ENCODE assay signal across 1 cellular context in the genomic region with DNA sequence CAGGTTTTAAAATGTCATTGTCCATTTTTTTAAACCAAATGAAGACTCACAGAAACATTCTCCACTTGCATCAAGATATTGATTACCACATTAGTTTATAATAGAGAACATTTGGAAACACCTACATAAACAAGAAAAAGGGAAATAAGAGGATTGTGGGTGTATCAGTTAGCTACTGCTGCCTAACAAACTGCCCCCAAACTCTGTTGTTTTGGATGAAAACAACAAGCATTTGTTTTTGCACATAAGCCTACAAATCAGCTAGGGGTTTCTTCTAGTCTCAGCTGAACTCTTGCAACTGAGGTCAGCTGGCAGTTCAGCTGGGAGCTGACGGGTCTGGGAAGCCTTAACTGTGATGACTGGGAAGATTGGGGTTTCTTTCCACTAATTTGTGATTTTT.
TF ChIP-seq lines count a peak whose summit lies in the region.

No MANE protein-coding gene starts in this region.

TF ChIP-seq in WTC11, 78 proteins besides CTCF, POLR2A, EP300 and RAD21 (continued from another document):
- TF ChIP-seq, protein P1, sequence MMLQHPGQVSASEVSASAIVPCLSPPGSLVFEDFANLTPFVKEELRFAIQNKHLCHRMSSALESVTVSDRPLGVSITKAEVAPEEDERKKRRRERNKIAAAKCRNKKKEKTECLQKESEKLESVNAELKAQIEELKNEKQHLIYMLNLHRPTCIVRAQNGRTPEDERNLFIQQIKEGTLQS (CRISPR knock-in tag; conservative IDR thresholded peaks at IDR 0.05), result no peak
- TF ChIP-seq, protein P2, sequence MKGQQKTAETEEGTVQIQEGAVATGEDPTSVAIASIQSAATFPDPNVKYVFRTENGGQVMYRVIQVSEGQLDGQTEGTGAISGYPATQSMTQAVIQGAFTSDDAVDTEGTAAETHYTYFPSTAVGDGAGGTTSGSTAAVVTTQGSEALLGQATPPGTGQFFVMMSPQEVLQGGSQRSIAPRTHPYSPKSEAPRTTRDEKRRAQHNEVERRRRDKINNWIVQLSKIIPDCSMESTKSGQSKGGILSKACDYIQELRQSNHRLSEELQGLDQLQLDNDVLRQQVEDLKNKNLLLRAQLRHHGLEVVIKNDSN (CRISPR knock-in tag; IDR thresholded peaks at IDR 0.05), result no peak
- TF ChIP-seq, protein P3, sequence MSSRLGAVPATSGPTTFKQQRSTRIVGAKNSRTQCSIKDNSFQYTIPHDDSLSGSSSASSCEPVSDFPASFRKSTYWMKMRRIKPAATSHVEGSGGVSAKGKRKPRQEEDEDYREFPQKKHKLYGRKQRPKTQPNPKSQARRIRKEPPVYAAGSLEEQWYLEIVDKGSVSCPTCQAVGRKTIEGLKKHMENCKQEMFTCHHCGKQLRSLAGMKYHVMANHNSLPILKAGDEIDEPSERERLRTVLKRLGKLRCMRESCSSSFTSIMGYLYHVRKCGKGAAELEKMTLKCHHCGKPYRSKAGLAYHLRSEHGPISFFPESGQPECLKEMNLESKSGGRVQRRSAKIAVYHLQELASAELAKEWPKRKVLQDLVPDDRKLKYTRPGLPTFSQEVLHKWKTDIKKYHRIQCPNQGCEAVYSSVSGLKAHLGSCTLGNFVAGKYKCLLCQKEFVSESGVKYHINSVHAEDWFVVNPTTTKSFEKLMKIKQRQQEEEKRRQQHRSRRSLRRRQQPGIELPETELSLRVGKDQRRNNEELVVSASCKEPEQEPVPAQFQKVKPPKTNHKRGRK (CRISPR knock-in tag; IDR thresholded peaks at IDR 0.05; ENCODE audit: borderline replicate concordance), result no peak
- TF ChIP-seq, protein P4, sequence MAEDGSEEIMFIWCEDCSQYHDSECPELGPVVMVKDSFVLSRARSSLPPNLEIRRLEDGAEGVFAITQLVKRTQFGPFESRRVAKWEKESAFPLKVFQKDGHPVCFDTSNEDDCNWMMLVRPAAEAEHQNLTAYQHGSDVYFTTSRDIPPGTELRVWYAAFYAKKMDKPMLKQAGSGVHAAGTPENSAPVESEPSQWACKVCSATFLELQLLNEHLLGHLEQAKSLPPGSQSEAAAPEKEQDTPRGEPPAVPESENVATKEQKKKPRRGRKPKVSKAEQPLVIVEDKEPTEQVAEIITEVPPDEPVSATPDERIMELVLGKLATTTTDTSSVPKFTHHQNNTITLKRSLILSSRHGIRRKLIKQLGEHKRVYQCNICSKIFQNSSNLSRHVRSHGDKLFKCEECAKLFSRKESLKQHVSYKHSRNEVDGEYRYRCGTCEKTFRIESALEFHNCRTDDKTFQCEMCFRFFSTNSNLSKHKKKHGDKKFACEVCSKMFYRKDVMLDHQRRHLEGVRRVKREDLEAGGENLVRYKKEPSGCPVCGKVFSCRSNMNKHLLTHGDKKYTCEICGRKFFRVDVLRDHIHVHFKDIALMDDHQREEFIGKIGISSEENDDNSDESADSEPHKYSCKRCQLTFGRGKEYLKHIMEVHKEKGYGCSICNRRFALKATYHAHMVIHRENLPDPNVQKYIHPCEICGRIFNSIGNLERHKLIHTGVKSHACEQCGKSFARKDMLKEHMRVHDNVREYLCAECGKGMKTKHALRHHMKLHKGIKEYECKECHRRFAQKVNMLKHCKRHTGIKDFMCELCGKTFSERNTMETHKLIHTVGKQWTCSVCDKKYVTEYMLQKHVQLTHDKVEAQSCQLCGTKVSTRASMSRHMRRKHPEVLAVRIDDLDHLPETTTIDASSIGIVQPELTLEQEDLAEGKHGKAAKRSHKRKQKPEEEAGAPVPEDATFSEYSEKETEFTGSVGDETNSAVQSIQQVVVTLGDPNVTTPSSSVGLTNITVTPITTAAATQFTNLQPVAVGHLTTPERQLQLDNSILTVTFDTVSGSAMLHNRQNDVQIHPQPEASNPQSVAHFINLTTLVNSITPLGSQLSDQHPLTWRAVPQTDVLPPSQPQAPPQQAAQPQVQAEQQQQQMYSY (CRISPR knock-in tag; IDR thresholded peaks at IDR 0.05), result no peak
- TF ChIP-seq, protein P5, sequence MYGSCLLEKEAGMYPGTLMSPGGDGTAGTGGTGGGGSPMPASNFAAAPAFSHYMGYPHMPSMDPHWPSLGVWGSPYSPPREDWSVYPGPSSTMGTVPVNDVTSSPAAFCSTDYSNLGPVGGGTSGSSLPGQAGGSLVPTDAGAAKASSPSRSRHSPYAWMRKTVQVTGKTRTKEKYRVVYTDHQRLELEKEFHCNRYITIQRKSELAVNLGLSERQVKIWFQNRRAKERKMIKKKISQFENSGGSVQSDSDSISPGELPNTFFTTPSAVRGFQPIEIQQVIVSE (CRISPR knock-in tag; IDR thresholded peaks at IDR 0.05; ENCODE audit: borderline replicate concordance), result no peak
- TF ChIP-seq, protein P6, sequence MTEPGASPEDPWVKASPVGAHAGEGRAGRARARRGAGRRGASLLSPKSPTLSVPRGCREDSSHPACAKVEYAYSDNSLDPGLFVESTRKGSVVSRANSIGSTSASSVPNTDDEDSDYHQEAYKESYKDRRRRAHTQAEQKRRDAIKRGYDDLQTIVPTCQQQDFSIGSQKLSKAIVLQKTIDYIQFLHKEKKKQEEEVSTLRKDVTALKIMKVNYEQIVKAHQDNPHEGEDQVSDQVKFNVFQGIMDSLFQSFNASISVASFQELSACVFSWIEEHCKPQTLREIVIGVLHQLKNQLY (CRISPR knock-in tag; IDR thresholded peaks at IDR 0.05), result no peak
- TF ChIP-seq, protein P7, sequence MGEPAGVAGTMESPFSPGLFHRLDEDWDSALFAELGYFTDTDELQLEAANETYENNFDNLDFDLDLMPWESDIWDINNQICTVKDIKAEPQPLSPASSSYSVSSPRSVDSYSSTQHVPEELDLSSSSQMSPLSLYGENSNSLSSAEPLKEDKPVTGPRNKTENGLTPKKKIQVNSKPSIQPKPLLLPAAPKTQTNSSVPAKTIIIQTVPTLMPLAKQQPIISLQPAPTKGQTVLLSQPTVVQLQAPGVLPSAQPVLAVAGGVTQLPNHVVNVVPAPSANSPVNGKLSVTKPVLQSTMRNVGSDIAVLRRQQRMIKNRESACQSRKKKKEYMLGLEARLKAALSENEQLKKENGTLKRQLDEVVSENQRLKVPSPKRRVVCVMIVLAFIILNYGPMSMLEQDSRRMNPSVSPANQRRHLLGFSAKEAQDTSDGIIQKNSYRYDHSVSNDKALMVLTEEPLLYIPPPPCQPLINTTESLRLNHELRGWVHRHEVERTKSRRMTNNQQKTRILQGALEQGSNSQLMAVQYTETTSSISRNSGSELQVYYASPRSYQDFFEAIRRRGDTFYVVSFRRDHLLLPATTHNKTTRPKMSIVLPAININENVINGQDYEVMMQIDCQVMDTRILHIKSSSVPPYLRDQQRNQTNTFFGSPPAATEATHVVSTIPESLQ (CRISPR knock-in tag; IDR thresholded peaks at IDR 0.05), result no peak
